In the genomic region with DNA sequence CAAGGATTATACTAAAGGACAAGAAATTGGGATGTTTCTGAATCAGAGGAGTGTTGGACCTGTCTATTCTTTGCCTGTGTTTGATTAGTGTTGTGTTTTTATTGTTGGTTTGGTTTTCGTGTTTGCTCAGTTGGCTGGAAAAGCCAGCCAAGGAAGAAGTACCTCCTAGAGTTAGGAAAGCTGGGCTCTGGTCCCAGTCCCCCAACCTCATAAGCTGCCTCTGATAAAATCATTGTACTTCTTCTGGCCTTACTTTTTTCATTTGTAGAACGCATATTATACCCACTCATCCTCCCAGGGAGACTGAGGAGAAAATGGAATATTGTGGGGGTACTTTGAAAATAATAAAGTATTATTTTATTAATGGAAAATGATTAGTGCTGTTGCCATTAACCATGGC, we compare ENCODE assay signal across 13 cellular contexts.
DNase-seq lines count a peak whose midpoint lies in the region; ATAC-seq and TF ChIP-seq lines count a peak whose summit lies in the region.
"Had no signal": no experiment of that assay in that cellular context is flagged by ENCODE, and none has a peak within 500 bp of the region (broad histone marks: within the 10 kb centered on the region; RNA-seq: fewer than 3 reads in every experiment).

No MANE protein-coding gene starts in this region.

- H3K27ac Mint-ChIP-seq in Calu3 (ENCODE audit: unreplicated experiment): no peak overlapping the region

- peaks cover 13% of the 10 kb centered on the region for H3K27me3 Mint-ChIP-seq in Calu3 (ENCODE audit: unreplicated experiment)

- no peaks in the 10 kb centered on the region for H3K9me3 Mint-ChIP-seq in Calu3 (ENCODE audit: low read depth, unreplicated experiment)

- H3K4me3 Mint-ChIP-seq in Calu3 (ENCODE audit: low read depth, unreplicated experiment): no peak overlapping the region
- H3K4me3 Mint-ChIP-seq: IgD-negative memory B cell had no signal

- no TSS peak for BruUV-seq in Calu3 (replicated peaks; lab: Mats Ljungman, UMichigan)

- no peak for ATAC-seq in HG02798 (IDR thresholded peaks at IDR 0.05; ENCODE audit: poor library complexity, unreplicated experiment)

- DNase-seq in COR-L47 (lab: John Stamatoyannopoulos, UW) (peak; percentile 31), NCI-H1092 treated with DMSO at 0.1 percent for 48 hours (lab: John Stamatoyannopoulos, UW) (peak; percentile 49), NCI-H69 (lab: John Stamatoyannopoulos, UW) (peak; percentile 10), astrocyte of the hippocampus (ENCODE audit: low read depth, low spot score) (peak; percentile 12), NCI-H1436 (lab: John Stamatoyannopoulos, UW) (no peak), Calu3 (no peak)
- DNase-seq: 8988T, AML-193, DND-41, GF-D8, H7 had no signal

- no peak for TF ChIP-seq CTCF in Calu3 (IDR thresholded peaks at IDR 0.05; ENCODE audit: unreplicated experiment)

- CTCF ChIA-PET in Calu3 (lab: Charles Lee): interaction anchor here (1.2 kb wide), 1 partner anchor 224 kb away, joined by 4 read pairs; no protein-coding TSS in a partner anchor

- intact Hi-C loops in Calu3 (cut with micrococcal nuclease; ENCODE audit: unreplicated experiment): no loop called here

- H3K4me1 Mint-ChIP-seq in Calu3 (ENCODE audit: low read depth, unreplicated experiment): no peaks in the 10 kb centered on the region
- H3K4me1 Mint-ChIP-seq: IgD-negative memory B cell had no signal

- no peaks in the 10 kb centered on the region for H3K36me3 Mint-ChIP-seq in Calu3 (ENCODE audit: insufficient read depth, unreplicated experiment)
- H3K36me3 Mint-ChIP-seq: IgD-negative memory B cell had no signal

Comparison
In these comparisons a context has a peak if more than half of its experiments do, and no peak if none do; other contexts are left out.
1. DNase-seq: peak in COR-L47 (single experiment), NCI-H1092 treated with DMSO at 0.1 percent for 48 hours (single experiment), NCI-H69 (single experiment) and astrocyte of the hippocampus (single experiment); none in NCI-H1436 (single experiment) and Calu3 (single experiment).